8 cellular contexts compared by ENCODE assay signal in genomic region chr1:66925558-66925910, GRCh38. TPM values are rescaled to one million over a fixed set of nuclear protein-coding genes. Genes with fewer than 3 reads are reported as not detected.
DNase-seq lines count a peak whose midpoint lies in the region; TF ChIP-seq lines count a peak whose summit lies in the region.

No MANE protein-coding gene starts in this region.

- no peak for DNase-seq in HFF-Myc (ENCODE audit: extremely low read depth, low read depth)
- DNase-seq in activated T-helper 1 cell treated with anti-CD3 and anti-CD28 coated beads, Interleukin-12 subunit alpha, Interleukin-12 subunit beta, Interleukin-2, Interleukin-4 antibody, amounts not matched to agents 30 ng/mL and 10 ng/mL and 1 ng/mL, durations not matched to agents 14 hours and 24 hours and 36 hours (ENCODE audit: low spot score) = no peak
- DNase-seq in immature natural killer cell = no peak
- no peak for DNase-seq in NCI-H2107 treated with DMSO at 0.1 percent for 48 hours (lab: John Stamatoyannopoulos, UW; ENCODE audit: unreplicated experiment)
- no peak for DNase-seq in DMS114 treated with DMSO at 0.1 percent for 48 hours (lab: John Stamatoyannopoulos, UW; ENCODE audit: unreplicated experiment)
- DNase-seq in NCI-H526 (lab: John Stamatoyannopoulos, UW) = no peak

- peak overlapping the region; percentile 97 for H3K27ac Mint-ChIP-seq in activated T-helper 1 cell treated with anti-CD3 and anti-CD28 coated beads, Interleukin-12 subunit alpha, Interleukin-12 subunit beta, Interleukin-2, Interleukin-4 antibody, amounts not matched to agents 30 ng/mL and 10 ng/mL and 1 ng/mL, durations not matched to agents 14 hours and 24 hours and 36 hours
- peak overlapping the region; percentile 96 to 98 (median 96) for H3K27ac Mint-ChIP-seq in immature natural killer cell

- H3K27ac ChIP-seq in BLaER1 (peak overlapping the region; percentile 92), thymus (ENCODE audit: low read depth) (peak overlapping the region; percentile 90)

- no peaks in the 10 kb centered on the region for H3K27me3 ChIP-seq in BLaER1
- H3K27me3 ChIP-seq in thymus (ENCODE audit: control insufficient read depth, insufficient read depth) = no peaks in the 10 kb centered on the region

- peak overlapping the region; percentile 85 for H3K9ac ChIP-seq in BLaER1

- WGBS in thymus = 11% methylated on average over 11 of the region's 11 CpGs

- H3K4me3 Mint-ChIP-seq in activated T-helper 1 cell treated with anti-CD3 and anti-CD28 coated beads, Interleukin-12 subunit alpha, Interleukin-12 subunit beta, Interleukin-2, Interleukin-4 antibody, amounts not matched to agents 30 ng/mL and 10 ng/mL and 1 ng/mL, durations not matched to agents 14 hours and 24 hours and 36 hours = peak overlapping the region; percentile 93
- peak overlapping the region; percentile 94 to 97 (median 96) for H3K4me3 Mint-ChIP-seq in immature natural killer cell

- H3K4me1 Mint-ChIP-seq in activated T-helper 1 cell treated with anti-CD3 and anti-CD28 coated beads, Interleukin-12 subunit alpha, Interleukin-12 subunit beta, Interleukin-2, Interleukin-4 antibody, amounts not matched to agents 30 ng/mL and 10 ng/mL and 1 ng/mL, durations not matched to agents 14 hours and 24 hours and 36 hours (ENCODE audit: low read depth) = peaks cover 66% of the 10 kb centered on the region
- peaks cover 34 to 53% of the 10 kb centered on the region in 2 donors for H3K4me1 Mint-ChIP-seq in immature natural killer cell

- peaks cover 21% of the 10 kb centered on the region for H3K36me3 Mint-ChIP-seq in activated T-helper 1 cell treated with anti-CD3 and anti-CD28 coated beads, Interleukin-12 subunit alpha, Interleukin-12 subunit beta, Interleukin-2, Interleukin-4 antibody, amounts not matched to agents 30 ng/mL and 10 ng/mL and 1 ng/mL, durations not matched to agents 14 hours and 24 hours and 36 hours (ENCODE audit: low read depth)
- H3K36me3 Mint-ChIP-seq in immature natural killer cell = no peaks in the 10 kb centered on the region

- H4K20me1 ChIP-seq in BLaER1 = peaks cover 25% of the 10 kb centered on the region

- peaks cover 1% of the 10 kb centered on the region for H3K9me3 ChIP-seq in BLaER1
- no peaks in the 10 kb centered on the region for H3K9me3 ChIP-seq in thymus (ENCODE audit: control insufficient read depth)

- no peaks in the 10 kb centered on the region for H3K36me3 ChIP-seq in BLaER1
- no peaks in the 10 kb centered on the region for H3K36me3 ChIP-seq in thymus (ENCODE audit: control insufficient read depth, insufficient read depth)

- H3K27me3 Mint-ChIP-seq in activated T-helper 1 cell treated with anti-CD3 and anti-CD28 coated beads, Interleukin-12 subunit alpha, Interleukin-12 subunit beta, Interleukin-2, Interleukin-4 antibody, amounts not matched to agents 30 ng/mL and 10 ng/mL and 1 ng/mL, durations not matched to agents 14 hours and 24 hours and 36 hours (ENCODE audit: insufficient read depth) = no peaks in the 10 kb centered on the region
- H3K27me3 Mint-ChIP-seq in immature natural killer cell (ENCODE audit: low read depth in 3 of 3) = peaks cover 13 to 16% (median 16%) of the 10 kb centered on the region in 3 donors

- H3K4me3 ChIP-seq in BLaER1 = peak overlapping the region; percentile 85
- peak overlapping the region; percentile 94 for H3K4me3 ChIP-seq in HFF-Myc (replicated peaks; ENCODE audit: low read depth, low read length)
- peak overlapping the region; percentile 91 for H3K4me3 ChIP-seq in thymus (ENCODE audit: low read length)

- H3K4me2 ChIP-seq in BLaER1 = peak overlapping the region; percentile 93

- no peak for TF ChIP-seq CTCF in HFF-Myc (IDR thresholded peaks at IDR 0.05; ENCODE audit: low read depth, low read length, missing control alignments)

- no peaks in the 10 kb centered on the region for H3K9me3 Mint-ChIP-seq in activated T-helper 1 cell treated with anti-CD3 and anti-CD28 coated beads, Interleukin-12 subunit alpha, Interleukin-12 subunit beta, Interleukin-2, Interleukin-4 antibody, amounts not matched to agents 30 ng/mL and 10 ng/mL and 1 ng/mL, durations not matched to agents 14 hours and 24 hours and 36 hours
- no peaks in the 10 kb centered on the region for H3K9me3 Mint-ChIP-seq in immature natural killer cell

- intact Hi-C loops in activated T-helper 1 cell treated with anti-CD3 and anti-CD28 coated beads, Interleukin-12 subunit alpha, Interleukin-12 subunit beta, Interleukin-2, Interleukin-4 antibody, amounts not matched to agents 30 ng/mL and 10 ng/mL and 1 ng/mL, durations not matched to agents 14 hours and 24 hours and 36 hours (cut with micrococcal nuclease) = loop anchor here (1.0 to 10.0 kb wide), 11 partner anchors 127 to 1572 kb away; partner anchors contain the start of genes DEPDC1, LEPR, LEPROT and SERBP1

- H3K4me1 ChIP-seq in BLaER1 = peaks cover 49% of the 10 kb centered on the region
- H3K4me1 ChIP-seq in thymus (ENCODE audit: control insufficient read depth, insufficient read depth, low read length) = peaks cover 15% of the 10 kb centered on the region

RNA-seq across cellular contexts. Expression of gene MIER1, which starts 0.7 kb away (rescaled TPM):
- total RNA-seq in activated T-helper 1 cell treated with anti-CD3 and anti-CD28 coated beads, Interleukin-12 subunit alpha, Interleukin-12 subunit beta, Interleukin-2, Interleukin-4 antibody, amounts not matched to agents 30 ng/mL and 10 ng/mL and 1 ng/mL, durations not matched to agents 14 hours and 24 hours and 36 hours = 53.2 and 57.4 TPM in 2 replicates
- 10 to 100 TPM; 24.0 to 48.7 (median 42.0) TPM for polyA plus RNA-seq in immature natural killer cell
- 26.7 TPM for polyA plus RNA-seq in thymus

RNA-seq across cellular contexts. Expression of gene DNAI4, which starts 0.9 kb away (rescaled TPM):
- total RNA-seq in activated T-helper 1 cell treated with anti-CD3 and anti-CD28 coated beads, Interleukin-12 subunit alpha, Interleukin-12 subunit beta, Interleukin-2, Interleukin-4 antibody, amounts not matched to agents 30 ng/mL and 10 ng/mL and 1 ng/mL, durations not matched to agents 14 hours and 24 hours and 36 hours = 1.2 and 3.2 TPM in 2 replicates
- polyA plus RNA-seq in immature natural killer cell (under 1 TPM in 2 of 3 donors, not detected in 1; 0.27 to 0.57 TPM), thymus (4.9 TPM)
